Comparison of ENCODE assay signal across 1 cellular context in the genomic region with DNA sequence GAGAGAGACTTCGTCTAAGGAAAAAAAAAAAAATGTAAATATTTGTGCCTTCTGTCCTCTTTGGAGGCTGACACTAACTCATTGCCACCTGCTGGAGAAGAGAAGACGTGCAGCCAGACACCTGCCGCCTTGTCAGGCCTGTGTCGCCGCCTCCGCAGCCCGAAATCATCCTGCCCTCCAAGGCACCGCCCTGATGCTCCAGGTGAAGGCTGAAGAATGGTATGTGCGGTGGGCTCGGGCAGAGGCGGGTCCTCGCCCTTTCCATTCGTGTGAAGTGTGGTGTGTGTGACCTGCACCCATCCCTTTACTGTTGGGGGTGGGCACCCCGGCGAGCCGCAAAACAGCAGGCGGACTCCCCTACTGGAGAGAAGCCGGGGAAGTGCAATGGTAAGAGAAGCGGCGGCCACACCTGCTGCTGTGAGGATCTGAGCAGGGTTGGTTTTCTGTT.
TF ChIP-seq lines count a peak whose summit lies in the region.

No MANE protein-coding gene starts in this region.

TF ChIP-seq in HepG2, 621 proteins besides CTCF, POLR2A, EP300 and RAD21 (continued from another document and continues in another):
- TF ChIP-seq ZNF609 (CRISPR knock-in tag; IDR thresholded peaks at IDR 0.05; ENCODE audit: borderline replicate concordance) (no peak), ZNF138 (CRISPR knock-in tag; IDR thresholded peaks at IDR 0.05; ENCODE audit: low read depth) (no peak), ZNF101 (CRISPR knock-in tag; IDR thresholded peaks at IDR 0.05; ENCODE audit: borderline replicate concordance, low read depth) (no peak), BRD4 (CRISPR knock-in tag; IDR thresholded peaks at IDR 0.05) (no peak), ZNF501 (CRISPR knock-in tag; IDR thresholded peaks at IDR 0.05) (peak; percentile 28; the same call in 1 of the 2 replicates), RXRB (CRISPR knock-in tag; IDR thresholded peaks at IDR 0.05; ENCODE audit: borderline replicate concordance) (peak; percentile 33; the same call in 1 of the 2 replicates), NCOA2 (CRISPR knock-in tag; IDR thresholded peaks at IDR 0.05) (no peak), SIX4 (CRISPR knock-in tag; IDR thresholded peaks at IDR 0.05) (no peak), ZSCAN5A (CRISPR knock-in tag; IDR thresholded peaks at IDR 0.05; ENCODE audit: borderline replicate concordance) (no peak), GFI1 (CRISPR knock-in tag; IDR thresholded peaks at IDR 0.05; ENCODE audit: borderline replicate concordance) (no peak), ZC3H13 (CRISPR knock-in tag; IDR thresholded peaks at IDR 0.05) (no peak), ZNF383 (CRISPR knock-in tag; IDR thresholded peaks at IDR 0.05; ENCODE audit: borderline replicate concordance) (no peak), ZNF253 (CRISPR knock-in tag; IDR thresholded peaks at IDR 0.05; ENCODE audit: borderline replicate concordance) (no peak), MXI1 (IDR thresholded peaks at IDR 0.05; ENCODE audit: borderline replicate concordance, low read depth, low read length) (no peak), SNAPC2 (CRISPR knock-in tag; IDR thresholded peaks at IDR 0.05) (no peak), RORA (CRISPR knock-in tag; IDR thresholded peaks at IDR 0.05) (no peak), FOSL1 (CRISPR knock-in tag; IDR thresholded peaks at IDR 0.05; ENCODE audit: borderline replicate concordance) (no peak), ZNF792 (CRISPR knock-in tag; IDR thresholded peaks at IDR 0.05) (0 out of 2 replicates have a peak, but pooled peaks have one; percentile 62), ZZZ3 (CRISPR knock-in tag; IDR thresholded peaks at IDR 0.05; ENCODE audit: borderline replicate concordance) (no peak), KAT8 (CRISPR knock-in tag; IDR thresholded peaks at IDR 0.05) (peak; percentile 26; the same call in 1 of the 2 replicates), CSRNP1 (CRISPR knock-in tag; IDR thresholded peaks at IDR 0.05) (no peak), ZSCAN29 (CRISPR knock-in tag; conservative IDR thresholded peaks at IDR 0.05) (no peak), ERF (CRISPR knock-in tag; IDR thresholded peaks at IDR 0.05) (peak; percentile 63; the same call in 1 of the 2 replicates), BCL6 (CRISPR knock-in tag; IDR thresholded peaks at IDR 0.05) (0 out of 2 replicates have a peak, but pooled peaks have one; percentile 20), ZNF333 (CRISPR knock-in tag; IDR thresholded peaks at IDR 0.05; ENCODE audit: borderline replicate concordance) (no peak), ZNF329 (CRISPR knock-in tag; IDR thresholded peaks at IDR 0.05; ENCODE audit: low read depth) (no peak), SOX6 (IDR thresholded peaks at IDR 0.05) (no peak), SOX6 (CRISPR knock-in tag; IDR thresholded peaks at IDR 0.05) (no peak), PRDM4 (CRISPR knock-in tag; IDR thresholded peaks at IDR 0.05; ENCODE audit: borderline replicate concordance) (no peak)
- TF ChIP-seq, protein P1, sequence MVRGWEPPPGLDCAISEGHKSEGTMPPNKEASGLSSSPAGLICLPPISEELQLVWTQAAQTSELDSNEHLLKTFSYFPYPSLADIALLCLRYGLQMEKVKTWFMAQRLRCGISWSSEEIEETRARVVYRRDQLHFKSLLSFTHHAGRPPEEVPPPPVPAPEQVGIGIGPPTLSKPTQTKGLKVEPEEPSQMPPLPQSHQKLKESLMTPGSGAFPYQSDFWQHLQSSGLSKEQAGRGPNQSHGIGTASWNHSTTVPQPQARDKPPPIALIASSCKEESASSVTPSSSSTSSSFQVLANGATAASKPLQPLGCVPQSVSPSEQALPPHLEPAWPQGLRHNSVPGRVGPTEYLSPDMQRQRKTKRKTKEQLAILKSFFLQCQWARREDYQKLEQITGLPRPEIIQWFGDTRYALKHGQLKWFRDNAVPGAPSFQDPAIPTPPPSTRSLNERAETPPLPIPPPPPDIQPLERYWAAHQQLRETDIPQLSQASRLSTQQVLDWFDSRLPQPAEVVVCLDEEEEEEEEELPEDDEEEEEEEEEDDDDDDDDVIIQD (CRISPR knock-in tag; IDR thresholded peaks at IDR 0.05; ENCODE audit: low read depth) = peak; percentile 47; the same call in 1 of the 2 replicates
- TF ChIP-seq, protein P2, sequence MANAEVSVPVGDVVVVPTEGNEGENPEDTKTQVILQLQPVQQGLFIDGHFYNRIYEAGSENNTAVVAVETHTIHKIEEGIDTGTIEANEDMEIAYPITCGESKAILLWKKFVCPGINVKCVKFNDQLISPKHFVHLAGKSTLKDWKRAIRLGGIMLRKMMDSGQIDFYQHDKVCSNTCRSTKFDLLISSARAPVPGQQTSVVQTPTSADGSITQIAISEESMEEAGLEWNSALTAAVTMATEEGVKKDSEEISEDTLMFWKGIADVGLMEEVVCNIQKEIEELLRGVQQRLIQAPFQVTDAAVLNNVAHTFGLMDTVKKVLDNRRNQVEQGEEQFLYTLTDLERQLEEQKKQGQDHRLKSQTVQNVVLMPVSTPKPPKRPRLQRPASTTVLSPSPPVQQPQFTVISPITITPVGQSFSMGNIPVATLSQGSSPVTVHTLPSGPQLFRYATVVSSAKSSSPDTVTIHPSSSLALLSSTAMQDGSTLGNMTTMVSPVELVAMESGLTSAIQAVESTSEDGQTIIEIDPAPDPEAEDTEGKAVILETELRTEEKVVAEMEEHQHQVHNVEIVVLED (CRISPR knock-in tag; IDR thresholded peaks at IDR 0.05; ENCODE audit: borderline replicate concordance) = no peak
- TF ChIP-seq, protein P3, sequence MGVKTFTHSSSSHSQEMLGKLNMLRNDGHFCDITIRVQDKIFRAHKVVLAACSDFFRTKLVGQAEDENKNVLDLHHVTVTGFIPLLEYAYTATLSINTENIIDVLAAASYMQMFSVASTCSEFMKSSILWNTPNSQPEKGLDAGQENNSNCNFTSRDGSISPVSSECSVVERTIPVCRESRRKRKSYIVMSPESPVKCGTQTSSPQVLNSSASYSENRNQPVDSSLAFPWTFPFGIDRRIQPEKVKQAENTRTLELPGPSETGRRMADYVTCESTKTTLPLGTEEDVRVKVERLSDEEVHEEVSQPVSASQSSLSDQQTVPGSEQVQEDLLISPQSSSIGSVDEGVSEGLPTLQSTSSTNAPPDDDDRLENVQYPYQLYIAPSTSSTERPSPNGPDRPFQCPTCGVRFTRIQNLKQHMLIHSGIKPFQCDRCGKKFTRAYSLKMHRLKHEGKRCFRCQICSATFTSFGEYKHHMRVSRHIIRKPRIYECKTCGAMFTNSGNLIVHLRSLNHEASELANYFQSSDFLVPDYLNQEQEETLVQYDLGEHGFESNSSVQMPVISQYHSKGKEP (CRISPR knock-in tag; IDR thresholded peaks at IDR 0.05) = no peak
- TF ChIP-seq, protein P4, sequence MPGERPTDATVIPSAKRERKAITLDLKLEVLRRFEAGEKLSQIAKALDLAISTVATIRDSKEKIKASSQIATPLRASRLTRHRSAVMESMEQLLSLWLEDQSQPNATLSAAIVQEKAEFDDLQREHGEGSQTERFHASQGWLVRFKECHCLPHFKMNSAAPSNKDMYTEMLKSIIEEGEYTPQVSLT (CRISPR knock-in tag; IDR thresholded peaks at IDR 0.05; ENCODE audit: borderline replicate concordance, low read depth) = no peak
- TF ChIP-seq, protein P5, sequence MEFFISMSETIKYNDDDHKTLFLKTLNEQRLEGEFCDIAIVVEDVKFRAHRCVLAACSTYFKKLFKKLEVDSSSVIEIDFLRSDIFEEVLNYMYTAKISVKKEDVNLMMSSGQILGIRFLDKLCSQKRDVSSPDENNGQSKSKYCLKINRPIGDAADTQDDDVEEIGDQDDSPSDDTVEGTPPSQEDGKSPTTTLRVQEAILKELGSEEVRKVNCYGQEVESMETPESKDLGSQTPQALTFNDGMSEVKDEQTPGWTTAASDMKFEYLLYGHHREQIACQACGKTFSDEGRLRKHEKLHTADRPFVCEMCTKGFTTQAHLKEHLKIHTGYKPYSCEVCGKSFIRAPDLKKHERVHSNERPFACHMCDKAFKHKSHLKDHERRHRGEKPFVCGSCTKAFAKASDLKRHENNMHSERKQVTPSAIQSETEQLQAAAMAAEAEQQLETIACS (CRISPR knock-in tag; IDR thresholded peaks at IDR 0.05) = no peak
- TF ChIP-seq, protein P6, sequence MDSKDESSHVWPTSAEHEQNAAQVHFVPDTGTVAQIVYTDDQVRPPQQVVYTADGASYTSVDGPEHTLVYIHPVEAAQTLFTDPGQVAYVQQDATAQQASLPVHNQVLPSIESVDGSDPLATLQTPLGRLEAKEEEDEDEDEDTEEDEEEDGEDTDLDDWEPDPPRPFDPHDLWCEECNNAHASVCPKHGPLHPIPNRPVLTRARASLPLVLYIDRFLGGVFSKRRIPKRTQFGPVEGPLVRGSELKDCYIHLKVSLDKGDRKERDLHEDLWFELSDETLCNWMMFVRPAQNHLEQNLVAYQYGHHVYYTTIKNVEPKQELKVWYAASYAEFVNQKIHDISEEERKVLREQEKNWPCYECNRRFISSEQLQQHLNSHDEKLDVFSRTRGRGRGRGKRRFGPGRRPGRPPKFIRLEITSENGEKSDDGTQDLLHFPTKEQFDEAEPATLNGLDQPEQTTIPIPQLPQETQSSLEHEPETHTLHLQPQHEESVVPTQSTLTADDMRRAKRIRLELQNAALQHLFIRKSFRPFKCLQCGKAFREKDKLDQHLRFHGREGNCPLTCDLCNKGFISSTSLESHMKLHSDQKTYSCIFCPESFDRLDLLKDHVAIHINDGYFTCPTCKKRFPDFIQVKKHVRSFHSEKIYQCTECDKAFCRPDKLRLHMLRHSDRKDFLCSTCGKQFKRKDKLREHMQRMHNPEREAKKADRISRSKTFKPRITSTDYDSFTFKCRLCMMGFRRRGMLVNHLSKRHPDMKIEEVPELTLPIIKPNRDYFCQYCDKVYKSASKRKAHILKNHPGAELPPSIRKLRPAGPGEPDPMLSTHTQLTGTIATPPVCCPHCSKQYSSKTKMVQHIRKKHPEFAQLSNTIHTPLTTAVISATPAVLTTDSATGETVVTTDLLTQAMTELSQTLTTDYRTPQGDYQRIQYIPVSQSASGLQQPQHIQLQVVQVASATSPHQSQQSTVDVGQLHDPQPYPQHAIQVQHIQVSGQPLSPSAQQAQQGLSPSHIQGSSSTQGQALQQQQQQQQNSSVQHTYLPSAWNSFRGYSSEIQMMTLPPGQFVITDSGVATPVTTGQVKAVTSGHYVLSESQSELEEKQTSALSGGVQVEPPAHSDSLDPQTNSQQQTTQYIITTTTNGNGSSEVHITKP (CRISPR knock-in tag; IDR thresholded peaks at IDR 0.05; ENCODE audit: low read depth) = no peak
